In the genomic region with DNA sequence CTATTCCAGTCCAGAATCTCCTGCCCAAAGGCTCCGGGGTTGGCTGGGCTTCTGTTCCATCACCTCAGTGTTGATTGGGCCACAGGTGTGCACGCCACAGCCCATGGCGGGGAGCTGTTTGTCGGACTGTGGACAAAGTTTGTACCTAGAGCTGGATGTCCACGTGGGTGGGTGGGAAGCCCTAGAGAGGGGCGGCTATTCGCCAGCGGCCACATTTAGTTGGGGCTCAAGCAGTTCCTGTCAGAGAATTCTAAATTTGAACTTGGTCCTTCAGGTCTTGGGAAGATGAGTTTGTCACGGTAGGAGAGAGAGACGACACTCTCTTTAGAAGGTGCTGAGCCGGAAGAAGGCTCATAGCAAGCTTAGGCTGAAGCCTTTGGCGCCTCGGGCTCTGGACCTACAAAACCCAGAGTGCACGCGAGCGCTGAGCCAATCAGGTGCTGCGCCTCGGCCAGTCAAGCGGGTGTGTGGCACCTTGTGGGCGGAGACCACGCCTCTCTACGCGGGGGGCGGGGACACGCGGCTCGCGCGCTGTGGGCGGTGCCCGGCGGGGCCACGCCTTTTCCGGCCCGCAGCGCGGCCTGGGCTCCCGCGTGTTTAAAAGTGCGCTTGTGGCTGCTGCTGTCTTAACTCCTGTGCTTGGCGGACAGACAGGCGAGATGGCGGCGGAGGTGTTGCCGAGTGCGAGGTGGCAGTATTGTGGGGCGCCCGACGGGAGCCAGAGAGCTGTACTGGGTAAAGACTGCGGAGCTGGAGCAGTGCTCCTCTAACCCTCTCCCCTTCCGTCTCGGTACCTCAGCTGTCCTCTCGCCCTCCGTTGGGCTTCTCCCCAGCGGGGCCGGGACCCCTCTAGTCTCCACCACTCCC, we compare ENCODE assay signal across 8 cellular contexts. TPM values are rescaled to one million over a fixed set of nuclear protein-coding genes. Genes with fewer than 3 reads are reported as not detected.
DNase-seq lines count a peak whose midpoint lies in the region; ATAC-seq and TF ChIP-seq lines count a peak whose summit lies in the region.

A gene with protein sequence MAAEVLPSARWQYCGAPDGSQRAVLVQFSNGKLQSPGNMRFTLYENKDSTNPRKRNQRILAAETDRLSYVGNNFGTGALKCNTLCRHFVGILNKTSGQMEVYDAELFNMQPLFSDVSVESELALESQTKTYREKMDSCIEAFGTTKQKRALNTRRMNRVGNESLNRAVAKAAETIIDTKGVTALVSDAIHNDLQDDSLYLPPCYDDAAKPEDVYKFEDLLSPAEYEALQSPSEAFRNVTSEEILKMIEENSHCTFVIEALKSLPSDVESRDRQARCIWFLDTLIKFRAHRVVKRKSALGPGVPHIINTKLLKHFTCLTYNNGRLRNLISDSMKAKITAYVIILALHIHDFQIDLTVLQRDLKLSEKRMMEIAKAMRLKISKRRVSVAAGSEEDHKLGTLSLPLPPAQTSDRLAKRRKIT (plus strand): TSS at position 560 of the 867 bp plus-strand sequence. CDS start 100 bp downstream, at position 660.

- CTCF ChIA-PET in WTC11 (lab: Charles Lee) = interaction anchor here (0.9 to 1.5 kb wide), 6 partner anchors 20 to 108 kb away, joined by 3 to 6 read pairs (median 4); a partner anchor contains a TSS

- POLR2A ChIA-PET in WTC11 (lab: Charles Lee) = interaction anchor here (0.6 to 1.4 kb wide), 4 partner anchors 9 to 140 kb away, joined by 3 to 7 read pairs (median 3); a partner anchor contains a TSS

- peak; percentile 97 for DNase-seq in AG08396 (ENCODE audit: low spot score)
- peak; percentile 86 for DNase-seq in NCI-H226
- peak; percentile 96 for DNase-seq in WTC11 (ENCODE audit: low spot score)
- DNase-seq in cardiac fibroblast (ENCODE audit: low read depth in 2 of 2) = peak; percentile 89 to 94
- DNase-seq in immature natural killer cell = peak; percentile 97 to 99 (median 97)
- peak; percentile 67 for DNase-seq in smooth muscle cell of the brain vasculature (ENCODE audit: low read depth, low spot score)

- H3K4me1 Mint-ChIP-seq in WTC11 (peaks cover 25% of the 10 kb centered on the region), immature natural killer cell (peaks cover 34 to 48% of the 10 kb centered on the region in 2 donors)

- no peak for TF ChIP-seq CTCF in WTC11 (IDR thresholded peaks at IDR 0.05)
- TF ChIP-seq CTCF in cardiac fibroblast (IDR thresholded peaks at IDR 0.05; ENCODE audit: low read depth, low read length) = no peak

- H3K27ac Mint-ChIP-seq in WTC11 (peak within 1 kb of the TSS; percentile 94), immature natural killer cell (peak within 1 kb of the TSS; percentile 90 to 96 (median 95))

- H3K4me3 Mint-ChIP-seq in WTC11 (peak within 1 kb of the TSS; percentile 93), immature natural killer cell (peak within 1 kb of the TSS; percentile 86 to 99 (median 94))

- H3K27me3 Mint-ChIP-seq in WTC11 (ENCODE audit: low read depth) = no peaks in the 10 kb centered on the region
- H3K27me3 Mint-ChIP-seq in immature natural killer cell (ENCODE audit: low read depth in 3 of 3) = peaks cover 3 to 9% (median 9%) of the 10 kb centered on the region in 3 donors

- ATAC-seq in HG03175 (IDR thresholded peaks at IDR 0.05; ENCODE audit: unreplicated experiment) (peak; percentile 96), WTC11 (peak; percentile 96)

- H3K36me3 Mint-ChIP-seq in WTC11 (peaks cover 16% of the 10 kb centered on the region), immature natural killer cell (peaks cover 10 to 15% (median 11%) of the 10 kb centered on the region in 3 donors)

- in situ Hi-C loops in GM18951 (cut with MboI; ENCODE audit: low sequenced_read_pairs, unreplicated experiment) = loop anchor here (25.0 kb wide), 1 partner anchor 252 kb away; no protein-coding TSS in a partner anchor

- H3K9me3 Mint-ChIP-seq in WTC11 (no peaks in the 10 kb centered on the region), immature natural killer cell (no peaks in the 10 kb centered on the region)

- TF ChIP-seq POLR2A in GM18951 (IDR thresholded peaks at IDR 0.05; ENCODE audit: extremely low read depth, insufficient read depth, insufficient read length) = peak; percentile 96

- peak within 1 kb of the TSS; percentile 81 to 85 for H3K4me3 ChIP-seq in cardiac fibroblast (replicated peaks in 1 of 2; ENCODE audit: low read depth in 2 of 2, low read length in 2 of 2)

TF ChIP-seq in WTC11, 78 proteins besides CTCF, POLR2A, EP300 and RAD21 (continues in another document):
- no peak for TF ChIP-seq GTF2I (CRISPR knock-in tag; conservative IDR thresholded peaks at IDR 0.05)
- TF ChIP-seq, protein P1, sequence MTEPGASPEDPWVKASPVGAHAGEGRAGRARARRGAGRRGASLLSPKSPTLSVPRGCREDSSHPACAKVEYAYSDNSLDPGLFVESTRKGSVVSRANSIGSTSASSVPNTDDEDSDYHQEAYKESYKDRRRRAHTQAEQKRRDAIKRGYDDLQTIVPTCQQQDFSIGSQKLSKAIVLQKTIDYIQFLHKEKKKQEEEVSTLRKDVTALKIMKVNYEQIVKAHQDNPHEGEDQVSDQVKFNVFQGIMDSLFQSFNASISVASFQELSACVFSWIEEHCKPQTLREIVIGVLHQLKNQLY (CRISPR knock-in tag; IDR thresholded peaks at IDR 0.05) = no peak
- TF ChIP-seq MYBL2 (CRISPR knock-in tag; IDR thresholded peaks at IDR 0.05) = 0 out of 2 replicates have a peak, but pooled peaks have one; percentile 13
- no peak for TF ChIP-seq NFE2L1 (CRISPR knock-in tag; IDR thresholded peaks at IDR 0.05)
- TF ChIP-seq FOXJ3 (CRISPR knock-in tag; IDR thresholded peaks at IDR 0.05; ENCODE audit: borderline replicate concordance) = no peak
- no peak for TF ChIP-seq NR3C1 (CRISPR knock-in tag; conservative IDR thresholded peaks at IDR 0.05; ENCODE audit: low read depth)
- TF ChIP-seq, protein P2, sequence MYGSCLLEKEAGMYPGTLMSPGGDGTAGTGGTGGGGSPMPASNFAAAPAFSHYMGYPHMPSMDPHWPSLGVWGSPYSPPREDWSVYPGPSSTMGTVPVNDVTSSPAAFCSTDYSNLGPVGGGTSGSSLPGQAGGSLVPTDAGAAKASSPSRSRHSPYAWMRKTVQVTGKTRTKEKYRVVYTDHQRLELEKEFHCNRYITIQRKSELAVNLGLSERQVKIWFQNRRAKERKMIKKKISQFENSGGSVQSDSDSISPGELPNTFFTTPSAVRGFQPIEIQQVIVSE (CRISPR knock-in tag; IDR thresholded peaks at IDR 0.05; ENCODE audit: borderline replicate concordance) = no peak
- TF ChIP-seq, protein P3, sequence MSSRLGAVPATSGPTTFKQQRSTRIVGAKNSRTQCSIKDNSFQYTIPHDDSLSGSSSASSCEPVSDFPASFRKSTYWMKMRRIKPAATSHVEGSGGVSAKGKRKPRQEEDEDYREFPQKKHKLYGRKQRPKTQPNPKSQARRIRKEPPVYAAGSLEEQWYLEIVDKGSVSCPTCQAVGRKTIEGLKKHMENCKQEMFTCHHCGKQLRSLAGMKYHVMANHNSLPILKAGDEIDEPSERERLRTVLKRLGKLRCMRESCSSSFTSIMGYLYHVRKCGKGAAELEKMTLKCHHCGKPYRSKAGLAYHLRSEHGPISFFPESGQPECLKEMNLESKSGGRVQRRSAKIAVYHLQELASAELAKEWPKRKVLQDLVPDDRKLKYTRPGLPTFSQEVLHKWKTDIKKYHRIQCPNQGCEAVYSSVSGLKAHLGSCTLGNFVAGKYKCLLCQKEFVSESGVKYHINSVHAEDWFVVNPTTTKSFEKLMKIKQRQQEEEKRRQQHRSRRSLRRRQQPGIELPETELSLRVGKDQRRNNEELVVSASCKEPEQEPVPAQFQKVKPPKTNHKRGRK (CRISPR knock-in tag; IDR thresholded peaks at IDR 0.05; ENCODE audit: borderline replicate concordance) = no peak
- no peak for TF ChIP-seq TP53 (CRISPR knock-in tag; IDR thresholded peaks at IDR 0.05)
- no peak for TF ChIP-seq NR2C2 (CRISPR knock-in tag; IDR thresholded peaks at IDR 0.05)
- TF ChIP-seq NFATC4 (CRISPR knock-in tag; IDR thresholded peaks at IDR 0.05) = no peak
- TF ChIP-seq, protein P4, sequence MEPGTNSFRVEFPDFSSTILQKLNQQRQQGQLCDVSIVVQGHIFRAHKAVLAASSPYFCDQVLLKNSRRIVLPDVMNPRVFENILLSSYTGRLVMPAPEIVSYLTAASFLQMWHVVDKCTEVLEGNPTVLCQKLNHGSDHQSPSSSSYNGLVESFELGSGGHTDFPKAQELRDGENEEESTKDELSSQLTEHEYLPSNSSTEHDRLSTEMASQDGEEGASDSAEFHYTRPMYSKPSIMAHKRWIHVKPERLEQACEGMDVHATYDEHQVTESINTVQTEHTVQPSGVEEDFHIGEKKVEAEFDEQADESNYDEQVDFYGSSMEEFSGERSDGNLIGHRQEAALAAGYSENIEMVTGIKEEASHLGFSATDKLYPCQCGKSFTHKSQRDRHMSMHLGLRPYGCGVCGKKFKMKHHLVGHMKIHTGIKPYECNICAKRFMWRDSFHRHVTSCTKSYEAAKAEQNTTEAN (CRISPR knock-in tag; IDR thresholded peaks at IDR 0.05) = no peak
- TF ChIP-seq, protein P5, sequence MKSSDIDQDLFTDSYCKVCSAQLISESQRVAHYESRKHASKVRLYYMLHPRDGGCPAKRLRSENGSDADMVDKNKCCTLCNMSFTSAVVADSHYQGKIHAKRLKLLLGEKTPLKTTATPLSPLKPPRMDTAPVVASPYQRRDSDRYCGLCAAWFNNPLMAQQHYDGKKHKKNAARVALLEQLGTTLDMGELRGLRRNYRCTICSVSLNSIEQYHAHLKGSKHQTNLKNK (CRISPR knock-in tag; IDR thresholded peaks at IDR 0.05) = no peak
- no peak for TF ChIP-seq TEAD4 (CRISPR knock-in tag; IDR thresholded peaks at IDR 0.05)

RNA-seq across cellular contexts. Expression of the gene that starts here (rescaled TPM):
- 31.4 to 39.6 TPM (median 38.8 TPM) in 3 replicates for total RNA-seq in WTC11 (2021)
- 10 to 100 TPM; 12.1 to 19.3 (median 16.7) TPM for polyA plus RNA-seq in immature natural killer cell

Comparison
In these comparisons a context has a peak if more than half of its experiments do, and no peak if none do; other contexts are left out.
1. Peak in every context shown above with its lines: DNase-seq, ATAC-seq and H3K4me3 ChIP-seq.